Comparison of ENCODE assay signal across 8 cellular contexts in genomic region chr7:113086431-113086888, GRCh38. TPM values are rescaled to one million over a fixed set of nuclear protein-coding genes. Genes with fewer than 3 reads are reported as not detected.
DNase-seq lines count a peak whose midpoint lies in the region; ATAC-seq and TF ChIP-seq lines count a peak whose summit lies in the region.

Gene GPR85 (minus strand): TSS chr7:113086827. CDS start chr7:113084721, 2,106 bp downstream.

- POLR2A ChIA-PET in activated naive CD8-positive, alpha-beta T cell treated with anti-CD3 and anti-CD28 coated beads, Interleukin-2, amount 10 ng/mL, durations not matched to agents 7 days and 5 days (lab: Charles Lee), result no interaction called here

- DNase-seq in ACHN (peak; percentile 87), NT2/D1 (ENCODE audit: low read depth, low spot score) (peak; percentile 70), head of caudate nucleus (peak; percentile 19 to 88 (median 72)), AML-193 (lab: John Stamatoyannopoulos, UW) (no peak)
- peak; percentile 55 for DNase-seq in activated naive CD8-positive, alpha-beta T cell treated with anti-CD3 and anti-CD28 coated beads, Interleukin-2, amount 10 ng/mL, durations not matched to agents 7 days and 5 days

- H3K4me1 Mint-ChIP-seq in activated naive CD8-positive, alpha-beta T cell treated with anti-CD3 and anti-CD28 coated beads, Interleukin-2, amount 10 ng/mL, durations not matched to agents 7 days and 5 days, result peaks cover 10% of the 10 kb centered on the region

- H3K9me3 ChIP-seq in NT2/D1 (ENCODE audit: insufficient read depth, low read length) (no peaks in the 10 kb centered on the region), parathyroid adenoma (ENCODE audit: control insufficient read depth, low read length) (no peaks in the 10 kb centered on the region)

- H2AFZ ChIP-seq in parathyroid adenoma, result peak within 1 kb of the TSS; percentile 95

- peak within 1 kb of the TSS; percentile 74 for H3K27ac ChIP-seq in parathyroid adenoma

- in situ Hi-C loops in ACHN (cut with HindIII; ENCODE audit: low pct_ligation_motif_present, low pct_unique_long_range_greater_than_20kb, low sequenced_read_pairs), result no loop called here

- peak within 1 kb of the TSS; percentile 74 for H3K4me2 ChIP-seq in parathyroid adenoma (ENCODE audit: low read length)

- no peaks in the 10 kb centered on the region for H3K79me2 ChIP-seq in parathyroid adenoma

- H3K36me3 ChIP-seq in NT2/D1 (ENCODE audit: insufficient read depth, insufficient read length, low read length) (no peaks in the 10 kb centered on the region), parathyroid adenoma (ENCODE audit: control insufficient read depth, insufficient read depth, low read length) (no peaks in the 10 kb centered on the region)

- H3K36me3 Mint-ChIP-seq in activated naive CD8-positive, alpha-beta T cell treated with anti-CD3 and anti-CD28 coated beads, Interleukin-2, amount 10 ng/mL, durations not matched to agents 7 days and 5 days, result no peaks in the 10 kb centered on the region

- peak within 1 kb of the TSS; percentile 72 for H3K9ac ChIP-seq in NT2/D1 (ENCODE audit: insufficient read length, low read depth)
- peak within 1 kb of the TSS; percentile 47 for H3K9ac ChIP-seq in parathyroid adenoma

- intact Hi-C loops in head of caudate nucleus (cut with DNase I), result no loop called here

- peaks cover 50% of the 10 kb centered on the region for H3K27me3 Mint-ChIP-seq in activated naive CD8-positive, alpha-beta T cell treated with anti-CD3 and anti-CD28 coated beads, Interleukin-2, amount 10 ng/mL, durations not matched to agents 7 days and 5 days

- peak within 1 kb of the TSS; percentile 55 for H3K4me3 Mint-ChIP-seq in activated naive CD8-positive, alpha-beta T cell treated with anti-CD3 and anti-CD28 coated beads, Interleukin-2, amount 10 ng/mL, durations not matched to agents 7 days and 5 days

- no peaks in the 10 kb centered on the region for H3K9me3 Mint-ChIP-seq in activated naive CD8-positive, alpha-beta T cell treated with anti-CD3 and anti-CD28 coated beads, Interleukin-2, amount 10 ng/mL, durations not matched to agents 7 days and 5 days

- peak within 1 kb of the TSS; percentile 42 for H3K4me3 ChIP-seq in NT2/D1 (ENCODE audit: insufficient read length, low read depth)
- peak within 1 kb of the TSS; percentile 43 for H3K4me3 ChIP-seq in parathyroid adenoma (ENCODE audit: low read depth, low read length)

- H3K4me1 ChIP-seq in NT2/D1 (ENCODE audit: insufficient read depth, insufficient read length) (peaks cover 2% of the 10 kb centered on the region), parathyroid adenoma (peaks cover 18% of the 10 kb centered on the region)

- H3K27ac Mint-ChIP-seq in activated naive CD8-positive, alpha-beta T cell treated with anti-CD3 and anti-CD28 coated beads, Interleukin-2, amount 10 ng/mL, durations not matched to agents 7 days and 5 days, result no peak within 1 kb of the TSS

- H3K27me3 ChIP-seq in NT2/D1 (ENCODE audit: insufficient read depth, insufficient read length), result no peaks in the 10 kb centered on the region
- no peaks in the 10 kb centered on the region for H3K27me3 ChIP-seq in parathyroid adenoma (ENCODE audit: control insufficient read depth, insufficient read depth, low read length)

- ATAC-seq in GM18519 (IDR thresholded peaks at IDR 0.05; ENCODE audit: low FRiP score, unreplicated experiment), result peak; percentile 77
- ATAC-seq in HG03342 (IDR thresholded peaks at IDR 0.05; ENCODE audit: unreplicated experiment), result peak; percentile 80
- peak; percentile 90 for ATAC-seq in activated naive CD8-positive, alpha-beta T cell treated with anti-CD3 and anti-CD28 coated beads, Interleukin-2, amount 10 ng/mL, durations not matched to agents 7 days and 5 days (ENCODE audit: low read depth)

- TF ChIP-seq CTCF in parathyroid adenoma (IDR thresholded peaks at IDR 0.05), result no peak

RNA-seq across cellular contexts. Expression of gene GPR85, which starts in this region (rescaled TPM):
- total RNA-seq in activated naive CD8-positive, alpha-beta T cell treated with anti-CD3 and anti-CD28 coated beads, Interleukin-2, amount 10 ng/mL, durations not matched to agents 7 days and 5 days, result not detected

Comparison
In these comparisons a context has a peak if more than half of its experiments do, and no peak if none do; other contexts are left out.
1. Peak in DNase-seq and ATAC-seq in activated naive CD8-positive, alpha-beta T cell treated with anti-CD3 and anti-CD28 coated beads, Interleukin-2, amount 10 ng/mL, durations not matched to agents 7 days and 5 days; RNA of the gene not detected or under 1 TPM.
2. DNase-seq: peak in ACHN (single experiment), NT2/D1 (single experiment) and head of caudate nucleus (42 of 42); none in AML-193 (0 of 2).
3. Peak in every context shown above with its lines, with median percentiles within 50 percentile points of each other: ATAC-seq.